8 cellular contexts compared by ENCODE assay signal in the genomic region with DNA sequence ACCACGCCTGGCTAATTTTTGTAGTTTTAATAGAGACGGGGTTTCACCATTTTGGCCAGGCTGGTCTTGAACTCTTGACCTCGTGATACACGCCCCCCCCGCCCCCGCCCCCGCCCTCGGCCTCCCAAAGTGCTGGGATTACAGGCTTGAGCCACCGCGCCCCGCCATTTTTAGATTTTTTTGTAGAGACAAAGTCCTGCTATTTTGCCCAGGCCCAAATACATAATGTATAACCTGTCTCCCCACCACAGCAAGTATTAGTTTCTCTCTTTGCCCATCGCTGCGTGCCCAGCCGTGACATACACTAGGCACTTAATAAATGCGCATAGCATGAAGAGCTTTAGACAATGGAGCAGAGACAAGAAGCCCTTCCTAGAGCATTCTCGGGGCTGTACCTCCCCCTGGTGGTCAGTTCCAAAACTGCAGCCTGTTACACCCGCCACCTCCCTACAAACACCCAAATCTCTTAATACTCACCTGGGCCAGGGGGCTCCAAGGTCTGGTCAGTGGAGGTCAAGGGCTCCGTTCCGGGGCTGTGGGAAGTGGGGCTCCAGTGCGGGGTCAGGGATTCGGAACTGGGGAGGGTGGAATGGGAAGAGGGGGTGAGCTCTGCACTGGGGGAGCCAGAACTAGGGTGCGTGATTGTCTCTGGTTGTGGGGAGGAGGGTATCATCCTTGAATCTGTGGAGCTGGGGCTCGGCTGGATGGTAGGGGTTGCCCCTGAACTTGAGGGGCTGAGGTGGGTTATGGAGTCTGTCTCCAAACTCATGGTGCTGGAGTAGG. TPM values are rescaled to one million over a fixed set of nuclear protein-coding genes. Genes with fewer than 3 reads are reported as not detected.
DNase-seq lines count a peak whose midpoint lies in the region; ATAC-seq and TF ChIP-seq lines count a peak whose summit lies in the region.

No MANE protein-coding gene starts in this region.

- DNase-seq in COLO829 (ENCODE audit: low spot score) (peak; percentile 77), HuH-7 (ENCODE audit: low spot score) (peak; percentile 82), OCI-M2 (lab: John Stamatoyannopoulos, UW; ENCODE audit: unreplicated experiment) (peak; percentile 73), fibroblast of peridontal ligament (ENCODE audit: extremely low read depth) (peak; percentile 66), neural progenitor cell (ENCODE audit: low spot score) (peak; percentile 78), stromal cell of bone marrow (ENCODE audit: low read depth) (peak; percentile 32)
- DNase-seq in activated T-cell treated with anti-CD3 and anti-CD28 coated beads, Interleukin-2, amount 50 U/mL, for 24 hours: peak; percentile 88

- no peaks in the 10 kb centered on the region for H3F3A ChIP-seq in neural progenitor cell (ENCODE audit: low read depth)

- no peaks in the 10 kb centered on the region for H3K4me1 ChIP-seq in neural progenitor cell

- ATAC-seq in GM19395 (IDR thresholded peaks at IDR 0.05; ENCODE audit: unreplicated experiment): no peak

- peaks cover 35% of the 10 kb centered on the region for H3K27me3 ChIP-seq in neural progenitor cell

- no peak overlapping the region for H2AFZ ChIP-seq in neural progenitor cell (replicated peaks)

- H3K4me1 Mint-ChIP-seq in activated T-cell treated with anti-CD3 and anti-CD28 coated beads, Interleukin-2, amount 50 U/mL, for 24 hours (ENCODE audit: low read depth): peaks cover 2% of the 10 kb centered on the region
- no peaks in the 10 kb centered on the region for H3K4me1 Mint-ChIP-seq in neural progenitor cell

- no peaks in the 10 kb centered on the region for H3K79me2 ChIP-seq in neural progenitor cell (ENCODE audit: low read depth)

- no peak overlapping the region for H3K4me2 ChIP-seq in neural progenitor cell

- no peak overlapping the region for H3K27ac ChIP-seq in neural progenitor cell

- H3K4me3 ChIP-seq in neural progenitor cell: no peak overlapping the region

- H3K4me3 Mint-ChIP-seq in activated T-cell treated with anti-CD3 and anti-CD28 coated beads, Interleukin-2, amount 50 U/mL, for 24 hours: no peak overlapping the region
- H3K4me3 Mint-ChIP-seq in neural progenitor cell: peak overlapping the region; percentile 20

- H3K27ac Mint-ChIP-seq in activated T-cell treated with anti-CD3 and anti-CD28 coated beads, Interleukin-2, amount 50 U/mL, for 24 hours: no peak overlapping the region
- peak overlapping the region; percentile 13 for H3K27ac Mint-ChIP-seq in neural progenitor cell

- no peaks in the 10 kb centered on the region for H3K36me3 Mint-ChIP-seq in activated T-cell treated with anti-CD3 and anti-CD28 coated beads, Interleukin-2, amount 50 U/mL, for 24 hours (ENCODE audit: low read depth)
- H3K36me3 Mint-ChIP-seq in neural progenitor cell: no peaks in the 10 kb centered on the region

- no peaks in the 10 kb centered on the region for H4K20me1 ChIP-seq in neural progenitor cell (ENCODE audit: low read depth)

- H3K27me3 Mint-ChIP-seq in activated T-cell treated with anti-CD3 and anti-CD28 coated beads, Interleukin-2, amount 50 U/mL, for 24 hours: peaks cover 31% of the 10 kb centered on the region
- H3K27me3 Mint-ChIP-seq in neural progenitor cell (ENCODE audit: insufficient read depth, low read depth): peaks cover 18% of the 10 kb centered on the region

- H3K36me3 ChIP-seq in neural progenitor cell: no peaks in the 10 kb centered on the region

- peak; percentile 99 for TF ChIP-seq CTCF in neural progenitor cell (IDR thresholded peaks at IDR 0.05)

- no peaks in the 10 kb centered on the region for H3K9me3 Mint-ChIP-seq in activated T-cell treated with anti-CD3 and anti-CD28 coated beads, Interleukin-2, amount 50 U/mL, for 24 hours
- H3K9me3 Mint-ChIP-seq in neural progenitor cell: no peaks in the 10 kb centered on the region

- H3K9me3 ChIP-seq in neural progenitor cell (ENCODE audit: low read depth): no peaks in the 10 kb centered on the region

- H3K9ac ChIP-seq in neural progenitor cell: no peak overlapping the region

RNA-seq across cellular contexts. Expression of a gene that starts 22.5 kb away (rescaled TPM):
- 0.11 and 1.4 TPM in 2 replicates for total RNA-seq in neural progenitor cell (ENCODE audit: low replicate concordance)

RNA-seq across cellular contexts. Expression of a gene that starts 25.5 kb away (rescaled TPM):
- total RNA-seq in neural progenitor cell (ENCODE audit: low replicate concordance): 0.28 and 0.62 TPM in 2 replicates

RNA-seq across cellular contexts. Expression of a gene that starts 29.6 kb away (rescaled TPM):
- total RNA-seq in neural progenitor cell (ENCODE audit: low replicate concordance): 51.7 and 107 TPM in 2 replicates

RNA-seq across cellular contexts. Expression of a gene that starts 47.9 kb away (rescaled TPM):
- 1.1 and 1.5 TPM in 2 replicates for total RNA-seq in neural progenitor cell (ENCODE audit: low replicate concordance)

RNA-seq across cellular contexts. Expression of a gene that starts 58.8 kb away (rescaled TPM):
- total RNA-seq in neural progenitor cell (ENCODE audit: low replicate concordance): 28.1 and 37.7 TPM in 2 replicates

Comparison
In these comparisons a context has a peak if more than half of its experiments do, and no peak if none do; other contexts are left out.
1. DNase-seq: peak in every context shown above with its lines; median percentile 88 in activated T-cell treated with anti-CD3 and anti-CD28 coated beads, Interleukin-2, amount 50 U/mL, for 24 hours; 82 in HuH-7; 78 in neural progenitor cell; 77 in COLO829; 73 in OCI-M2; 66 in fibroblast of peridontal ligament; 32 in stromal cell of bone marrow.